In genomic region chr14:34628681-34629135, GRCh38 we compare ENCODE assay signal across 8 cellular contexts. TPM values are rescaled to one million over a fixed set of nuclear protein-coding genes. Genes with fewer than 3 reads are reported as not detected.
DNase-seq lines count a peak whose midpoint lies in the region; ATAC-seq and TF ChIP-seq lines count a peak whose summit lies in the region.

No MANE protein-coding gene starts in this region.

- H2BK12ac ChIP-seq in neuronal stem cell (ENCODE audit: low read length): no peak overlapping the region

- H2AFZ ChIP-seq in OCI-LY7 (ENCODE audit: low read length) (no peak overlapping the region), neuronal stem cell (ENCODE audit: low read length) (no peak overlapping the region)

- BruUV-seq in OCI-LY7 (replicated peaks; lab: Mats Ljungman, UMichigan): no TSS peak

- intact Hi-C loops in OCI-LY7 (cut with micrococcal nuclease; ENCODE audit: unreplicated experiment): no loop called here
- intact Hi-C loops in ascending aorta (cut with DNase I): no loop called here
- intact Hi-C loops in prostate gland (cut with DNase I): no loop called here

- no peak overlapping the region for H3K27ac ChIP-seq in OCI-LY7 (ENCODE audit: low read depth, low read length, poor library complexity, severe bottlenecking)
- peak overlapping the region in 1 of 2 donors; percentile 94 for H3K27ac ChIP-seq in ascending aorta
- no peak overlapping the region for H3K27ac ChIP-seq in thoracic aorta
- no peak overlapping the region for H3K27ac ChIP-seq in neuronal stem cell (replicated peaks; ENCODE audit: low read length)
- no peak overlapping the region for H3K27ac ChIP-seq in prostate gland

- no peak overlapping the region for H3K23ac ChIP-seq in neuronal stem cell (ENCODE audit: low read depth, low read length, poor library complexity)

- H3K36me3 ChIP-seq in OCI-LY7 (ENCODE audit: insufficient read depth, low read length) (peaks cover 15% of the 10 kb centered on the region; the same call in 1 of the 2 replicates), ascending aorta (peaks cover 0 to 13% of the 10 kb centered on the region in 2 donors), kidney epithelial cell (ENCODE audit: control insufficient read depth, insufficient read depth, low read length) (no peaks in the 10 kb centered on the region), thoracic aorta (no peaks in the 10 kb centered on the region), neuronal stem cell (replicated peaks in 1 of 2; ENCODE audit: control insufficient read depth in 2 of 2, insufficient read depth in 2 of 2, low read length in 2 of 2) (peaks cover 0 to 21% of the 10 kb centered on the region in 2 donors), prostate gland (no peaks in the 10 kb centered on the region)

- DNase-seq in Daoy (ENCODE audit: low read depth): peak; percentile 40
- peak; percentile 6 for DNase-seq in OCI-LY7 (ENCODE audit: low spot score)
- DNase-seq in ascending aorta (ENCODE audit: low spot score in 2 of 2): peak in 1 of 2 donors; percentile 49
- DNase-seq in kidney epithelial cell (ENCODE audit: low read depth): no peak
- no peak for DNase-seq in thoracic aorta (ENCODE audit: low spot score)
- no peak for DNase-seq in dedifferentiated amniotic fluid mesenchymal stem cell (ENCODE audit: extremely low spot score)
- no peak for DNase-seq in neuronal stem cell (ENCODE audit: low spot score)
- DNase-seq in prostate gland (ENCODE audit: low spot score): no peak

- TF ChIP-seq POLR2A in prostate gland (IDR thresholded peaks at IDR 0.05): no peak

- H3K9me3 ChIP-seq in OCI-LY7 (ENCODE audit: low read length) (no peaks in the 10 kb centered on the region), ascending aorta (no peaks in the 10 kb centered on the region), thoracic aorta (no peaks in the 10 kb centered on the region), neuronal stem cell (replicated peaks in 1 of 2; ENCODE audit: control insufficient read depth in 2 of 2, insufficient read depth in 1 of 2, low read depth in 1 of 2, low read length in 2 of 2) (no peaks in the 10 kb centered on the region), prostate gland (no peaks in the 10 kb centered on the region)

- WGBS in neuronal stem cell (ENCODE audit: extremely low coverage in 2 of 2, insufficient read length in 2 of 2, insufficient replicate concordance in 1 of 2), 2 donors: no CpG with 5 or more reads among the region's 5 CpGs
- 26% methylated on average over 5 of the region's 5 CpGs for WGBS in prostate gland

- H4K91ac ChIP-seq in neuronal stem cell (ENCODE audit: low read depth, low read length, poor library complexity): no peak overlapping the region

- no peak for ATAC-seq in thoracic aorta (ENCODE audit: insufficient number of reproducible peaks, low FRiP score, low read depth)

- no peak overlapping the region for H4K8ac ChIP-seq in neuronal stem cell (ENCODE audit: low read depth, low read length)

- POLR2A ChIA-PET in OCI-LY7 (lab: Charles Lee): interaction anchor here (0.5 kb wide), 1 partner anchor 90 kb away, joined by 3 read pairs; no protein-coding TSS in a partner anchor

- H3K4me3 ChIP-seq in OCI-LY7 (ENCODE audit: low read depth, low read length, poor library complexity, severe bottlenecking) (peak overlapping the region; percentile 96), ascending aorta (peak overlapping the region; percentile 85 to 96), kidney epithelial cell (ENCODE audit: low read depth, low read length) (peak overlapping the region; percentile 91), thoracic aorta (peak overlapping the region; percentile 100), neuronal stem cell (ENCODE audit: low read length in 2 of 2) (peak overlapping the region in 1 of 2 donors; percentile 92), prostate gland (peak overlapping the region in 1 of 2 donors; percentile 96)

- CTCF ChIA-PET in OCI-LY7 (lab: Charles Lee; ENCODE audit: unreplicated experiment): no interaction called here

- peak overlapping the region; percentile 77 for H3K4me2 ChIP-seq in OCI-LY7 (ENCODE audit: low read length)
- no peak overlapping the region for H3K4me2 ChIP-seq in neuronal stem cell (ENCODE audit: insufficient read depth, low read length, poor library complexity, severe bottlenecking)

- H3K27me3 ChIP-seq in ascending aorta (no peaks in the 10 kb centered on the region), kidney epithelial cell (ENCODE audit: control insufficient read depth, insufficient read depth, low read length) (no peaks in the 10 kb centered on the region), thoracic aorta (replicated peaks; ENCODE audit: insufficient read depth) (no peaks in the 10 kb centered on the region), neuronal stem cell (ENCODE audit: control insufficient read depth in 3 of 3, insufficient read depth in 3 of 3, low read depth in 1 of 3, low read length in 3 of 3) (no peaks in the 10 kb centered on the region), prostate gland (replicated peaks; ENCODE audit: insufficient read depth) (no peaks in the 10 kb centered on the region)

- H3K4me1 ChIP-seq in OCI-LY7 (ENCODE audit: insufficient read depth, low read length, poor library complexity, severe bottlenecking) (peaks cover 13% of the 10 kb centered on the region), ascending aorta (peaks cover 5 to 6% of the 10 kb centered on the region in 2 donors), thoracic aorta (ENCODE audit: control insufficient read depth in 1 of 2, low read depth in 2 of 2) (peaks cover 10 to 30% of the 10 kb centered on the region in 2 donors), neuronal stem cell (ENCODE audit: control insufficient read depth in 2 of 2, insufficient read depth in 1 of 2, low read depth in 1 of 2, low read length in 2 of 2) (peaks cover 2% of the 10 kb centered on the region in 2 donors), prostate gland (replicated peaks) (no peaks in the 10 kb centered on the region)

- H2BK120ac ChIP-seq in neuronal stem cell (ENCODE audit: low read depth, low read length): no peak overlapping the region

- H3K79me2 ChIP-seq in OCI-LY7 (ENCODE audit: insufficient read depth, low read depth, low read length): peaks cover 34% of the 10 kb centered on the region

- H3K79me1 ChIP-seq in neuronal stem cell (ENCODE audit: low read depth, low read length): peaks cover 9% of the 10 kb centered on the region

- H3K9ac ChIP-seq in neuronal stem cell (ENCODE audit: low read depth, low read length, poor library complexity): no peak overlapping the region

- no peak overlapping the region for H2AK5ac ChIP-seq in neuronal stem cell (ENCODE audit: low read depth, low read length)

- no peak for TF ChIP-seq CTCF in OCI-LY7 (conservative IDR thresholded peaks at IDR 0.05; ENCODE audit: low read length)
- TF ChIP-seq CTCF in ascending aorta (IDR thresholded peaks at IDR 0.05): no peak
- TF ChIP-seq CTCF in kidney epithelial cell (IDR thresholded peaks at IDR 0.05; ENCODE audit: insufficient read depth, low read length, poor library complexity, severe bottlenecking): no peak
- no peak for TF ChIP-seq CTCF in thoracic aorta (IDR thresholded peaks at IDR 0.05)
- no peak for TF ChIP-seq CTCF in prostate gland (IDR thresholded peaks at IDR 0.05)

- no peak overlapping the region for H2BK15ac ChIP-seq in neuronal stem cell (ENCODE audit: low read length)

- no peaks in the 10 kb centered on the region for H3K9me2 ChIP-seq in OCI-LY7 (ENCODE audit: insufficient read depth, low read length)

- H3K14ac ChIP-seq in neuronal stem cell (ENCODE audit: low read length): no peak overlapping the region

- no peak overlapping the region for H3K18ac ChIP-seq in neuronal stem cell (ENCODE audit: low read length)

- H2BK5ac ChIP-seq in neuronal stem cell (ENCODE audit: low read length): no peak overlapping the region

- H4K20me1 ChIP-seq in OCI-LY7 (ENCODE audit: insufficient read depth, low read length): no peaks in the 10 kb centered on the region; the same call in 1 of the 2 replicates

- H3K4ac ChIP-seq in neuronal stem cell (ENCODE audit: low read length): no peak overlapping the region

RNA-seq across cellular contexts. Expression of gene SNX6, which starts 1.2 kb away (rescaled TPM):
- total RNA-seq in Daoy (2014; rRNA removed; shearing (Covaris generic)): 166 and 192 TPM in 2 replicates
- 29.0 and 33.4 TPM in 2 replicates for total RNA-seq in OCI-LY7 (2014; rRNA removed; shearing (Covaris generic))
- total RNA-seq in OCI-LY7 (2022) (57.6 and 59.8 TPM in 2 replicates), ascending aorta (25.3 TPM), kidney epithelial cell (185 and 267 TPM in 2 replicates), thoracic aorta (100 to 1,000 TPM in 1 of 2 donors, 10 to 100 TPM in 1; 84.2 to 128 TPM), prostate gland (100 to 1,000 TPM; 116 to 128 TPM)
- 68.8 TPM for polyA plus RNA-seq in neuronal stem cell (2013, experiment 1 of 2)
- polyA plus RNA-seq in neuronal stem cell (2013, experiment 2 of 2): 71.0 TPM

Comparison
In these comparisons a context has a peak if more than half of its experiments do, and no peak if none do; other contexts are left out.
1. DNase-seq: peak in Daoy (single experiment) and OCI-LY7 (single experiment); none in kidney epithelial cell (single experiment), thoracic aorta (single experiment), dedifferentiated amniotic fluid mesenchymal stem cell (single experiment), neuronal stem cell (single experiment) and prostate gland (single experiment).